ENCODE assay signal across 12 cellular contexts in genomic region chr1:200751717-200752116, GRCh38. TPM values are rescaled to one million over a fixed set of nuclear protein-coding genes. Genes with fewer than 3 reads are reported as not detected.
A peak's percentile ranks its signal among the peaks of the same experiment; 100 is the strongest.
DNase-seq lines count a peak whose midpoint lies in the region; ATAC-seq and TF ChIP-seq lines count a peak whose summit lies in the region.
"Had no signal": no experiment of that assay in that cellular context is flagged by ENCODE, and none has a peak within 500 bp of the region (broad histone marks: within the 10 kb centered on the region; RNA-seq: fewer than 3 reads in every experiment).

No MANE protein-coding gene starts in this region.

- BruUV-seq in Calu3 (replicated peaks; lab: Mats Ljungman, UMichigan): no TSS peak

- H3K4me1 Mint-ChIP-seq in WTC11: no peaks in the 10 kb centered on the region
- H3K4me1 Mint-ChIP-seq in Calu3 (ENCODE audit: low read depth, unreplicated experiment): peaks cover 15% of the 10 kb centered on the region

- intact Hi-C loops in Calu3 (cut with micrococcal nuclease; ENCODE audit: unreplicated experiment): no loop called here

- no peak overlapping the region for H3K4me3 ChIP-seq in right atrium auricular region

- H3K9me3 Mint-ChIP-seq in WTC11: no peaks in the 10 kb centered on the region
- H3K9me3 Mint-ChIP-seq in Calu3 (ENCODE audit: low read depth, unreplicated experiment): no peaks in the 10 kb centered on the region
- H3K9me3 Mint-ChIP-seq: neural crest cell had no signal

- DNase-seq in WTC11 (ENCODE audit: low spot score) (no peak), Calu3 (no peak), right atrium auricular region (ENCODE audit: low spot score) (no peak), NCI-H2029 treated with DMSO at 0.1 percent for 48 hours (lab: John Stamatoyannopoulos, UW) (no peak)

- peaks cover 0 to 9% of the 10 kb centered on the region in 2 donors for H3K4me1 ChIP-seq in right atrium auricular region

- CTCF ChIA-PET in WTC11 (lab: Charles Lee): no interaction called here
- CTCF ChIA-PET in Calu3 (lab: Charles Lee): interaction anchor here (1.1 kb wide), 1 partner anchor 10 kb away, joined by 3 read pairs; no protein-coding TSS in a partner anchor

- no peaks in the 10 kb centered on the region for H3K27me3 ChIP-seq in right atrium auricular region

- 0 out of 2 replicates have a peak overlapping the region, but pooled peaks have one; percentile 0 for H3K27ac Mint-ChIP-seq in WTC11
- H3K27ac Mint-ChIP-seq in Calu3 (ENCODE audit: unreplicated experiment): no peak overlapping the region
- H3K27ac Mint-ChIP-seq: IgD-negative memory B cell had no signal

- H3K36me3 ChIP-seq in right atrium auricular region: no peaks in the 10 kb centered on the region

- ATAC-seq in GM18498 (IDR thresholded peaks at IDR 0.05; ENCODE audit: unreplicated experiment) (peak; percentile 64), GM19035 (IDR thresholded peaks at IDR 0.05; ENCODE audit: unreplicated experiment) (peak; percentile 77), HG02884 (IDR thresholded peaks at IDR 0.05; ENCODE audit: unreplicated experiment) (peak; percentile 94), WTC11 (no peak), HG03439 (IDR thresholded peaks at IDR 0.05; ENCODE audit: unreplicated experiment) (no peak)
- ATAC-seq: Panc1 had no signal

- H3K36me3 Mint-ChIP-seq in WTC11: peaks cover 5% of the 10 kb centered on the region; the same call in 1 of the 2 replicates
- H3K36me3 Mint-ChIP-seq in Calu3 (ENCODE audit: insufficient read depth, unreplicated experiment): no peaks in the 10 kb centered on the region

- H3K4me3 Mint-ChIP-seq in WTC11 (no peak overlapping the region), Calu3 (ENCODE audit: low read depth, unreplicated experiment) (no peak overlapping the region)
- H3K4me3 Mint-ChIP-seq: IgD-negative memory B cell, neural crest cell had no signal

- H3K27me3 Mint-ChIP-seq in WTC11 (ENCODE audit: low read depth): no peaks in the 10 kb centered on the region
- H3K27me3 Mint-ChIP-seq in Calu3 (ENCODE audit: unreplicated experiment): no peaks in the 10 kb centered on the region
- H3K27me3 Mint-ChIP-seq: IgD-negative memory B cell had no signal

- no peaks in the 10 kb centered on the region for H3K9me3 ChIP-seq in right atrium auricular region

- TF ChIP-seq CTCF in WTC11 (IDR thresholded peaks at IDR 0.05) (no peak), Calu3 (IDR thresholded peaks at IDR 0.05; ENCODE audit: unreplicated experiment) (no peak), right atrium auricular region (IDR thresholded peaks at IDR 0.05) (no peak)

- POLR2A ChIA-PET in WTC11 (lab: Charles Lee): no interaction called here

- H3K27ac ChIP-seq in right atrium auricular region: no peak overlapping the region
- H3K27ac ChIP-seq: C4-2B had no signal

TF ChIP-seq in WTC11, 78 proteins besides CTCF, POLR2A, EP300 and RAD21 (continues in another document):
- no peak for TF ChIP-seq CREM (CRISPR knock-in tag; IDR thresholded peaks at IDR 0.05)
- TF ChIP-seq HMGA2 (CRISPR knock-in tag; IDR thresholded peaks at IDR 0.05): no peak
- no peak for TF ChIP-seq ESRRA (CRISPR knock-in tag; IDR thresholded peaks at IDR 0.05; ENCODE audit: borderline replicate concordance)
- no peak for TF ChIP-seq ZNF121 (CRISPR knock-in tag; IDR thresholded peaks at IDR 0.05)
- TF ChIP-seq NR2C2 (CRISPR knock-in tag; IDR thresholded peaks at IDR 0.05): no peak
- TF ChIP-seq RELA (CRISPR knock-in tag; IDR thresholded peaks at IDR 0.05; ENCODE audit: borderline replicate concordance): no peak
- no peak for TF ChIP-seq PRDM15 (CRISPR knock-in tag; IDR thresholded peaks at IDR 0.05)
- no peak for TF ChIP-seq ATF6 (CRISPR knock-in tag; IDR thresholded peaks at IDR 0.05)
- no peak for TF ChIP-seq USF1 (CRISPR knock-in tag; IDR thresholded peaks at IDR 0.05)
- no peak for TF ChIP-seq NFE2L1 (CRISPR knock-in tag; IDR thresholded peaks at IDR 0.05)
- no peak for TF ChIP-seq SMAD3 (CRISPR knock-in tag; IDR thresholded peaks at IDR 0.05; ENCODE audit: borderline replicate concordance)
- no peak for TF ChIP-seq E2F1 (CRISPR knock-in tag; IDR thresholded peaks at IDR 0.05)
- no peak for TF ChIP-seq EMX1 (CRISPR knock-in tag; IDR thresholded peaks at IDR 0.05)
- no peak for TF ChIP-seq E2F5 (CRISPR knock-in tag; IDR thresholded peaks at IDR 0.05)
- TF ChIP-seq ZNF512 (CRISPR knock-in tag; IDR thresholded peaks at IDR 0.05; ENCODE audit: borderline replicate concordance): no peak

RNA-seq across cellular contexts. Expression of gene CAMSAP2, which starts 13.0 kb away (rescaled TPM):
- 18.1 to 20.7 TPM (median 19.0 TPM) in 3 replicates for total RNA-seq in WTC11 (2021)
- total RNA-seq in Calu3 (2022): 27.6 and 30.3 TPM in 2 replicates
- 10 to 100 TPM; 34.6 to 36.4 TPM for total RNA-seq in right atrium auricular region

Comparison
In these comparisons a context has a peak if more than half of its experiments do, and no peak if none do; other contexts are left out.
1. ATAC-seq: peak in GM18498 (single experiment), GM19035 (single experiment) and HG02884 (single experiment); none in WTC11 (single experiment) and HG03439 (single experiment).